24 cellular contexts compared by ENCODE assay signal in the genomic region with DNA sequence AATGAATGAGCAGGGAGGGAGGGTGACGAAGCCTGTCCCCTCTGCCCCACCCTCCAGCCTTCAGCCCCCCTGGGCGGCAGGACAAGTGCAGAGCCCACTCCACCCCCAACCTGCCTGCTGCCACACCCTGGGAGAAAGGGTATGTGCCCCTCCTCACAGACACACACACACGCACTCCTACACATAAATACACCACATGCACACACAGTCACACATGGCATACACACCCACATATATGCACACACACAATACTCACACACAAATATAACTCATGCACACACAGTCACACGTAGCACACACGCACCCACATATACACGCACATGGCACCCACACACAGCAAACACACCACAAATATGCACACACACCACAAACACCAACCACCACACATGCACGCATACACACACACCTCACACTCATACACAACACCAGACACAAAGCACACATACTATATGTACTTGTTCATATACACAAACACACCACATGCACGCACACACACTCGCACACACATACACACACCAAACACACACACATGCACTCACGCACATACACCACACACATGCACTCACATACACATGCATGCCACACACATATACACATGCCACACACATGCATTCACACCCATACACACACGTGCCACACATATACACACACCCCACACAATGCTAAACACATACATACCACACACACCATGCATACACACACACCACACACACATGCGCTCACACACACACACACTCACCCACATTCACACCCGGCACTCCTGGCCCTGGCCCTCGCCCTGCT. TPM values are rescaled to one million over a fixed set of nuclear protein-coding genes. Genes with fewer than 3 reads are reported as not detected.
DNase-seq lines count a peak whose midpoint lies in the region; ATAC-seq and TF ChIP-seq lines count a peak whose summit lies in the region.
"Had no signal": no experiment of that assay in that cellular context is flagged by ENCODE, and none has a peak within 500 bp of the region (broad histone marks: within the 10 kb centered on the region; RNA-seq: fewer than 3 reads in every experiment).

No MANE protein-coding gene starts in this region.

- H3K27me3 ChIP-seq in CD8-positive, alpha-beta T cell (ENCODE audit: insufficient read depth, low read length), result no peaks in the 10 kb centered on the region
- H3K27me3 ChIP-seq: testis had no signal

- H3K4me1 Mint-ChIP-seq in CD14-positive monocyte (peaks cover 66% of the 10 kb centered on the region), memory B cell (peaks cover 21% of the 10 kb centered on the region)
- H3K4me1 Mint-ChIP-seq in CD8-positive, alpha-beta T cell (ENCODE audit: low read depth), result peaks cover 35% of the 10 kb centered on the region
- H3K4me1 Mint-ChIP-seq in activated T-helper 17 cell treated with anti-CD3 and anti-CD28 coated beads, Interleukin-2, amount 50 U/mL, for 72 hours, result peaks cover 15% of the 10 kb centered on the region

- H3K9me3 Mint-ChIP-seq in CD14-positive monocyte (peaks cover 0 to 1% (median 0%) of the 10 kb centered on the region in 7 donors), memory B cell (no peaks in the 10 kb centered on the region)
- H3K9me3 Mint-ChIP-seq in CD8-positive, alpha-beta T cell, result no peaks in the 10 kb centered on the region
- H3K9me3 Mint-ChIP-seq in activated T-helper 17 cell treated with anti-CD3 and anti-CD28 coated beads, Interleukin-2, amount 50 U/mL, for 72 hours, result no peaks in the 10 kb centered on the region

- H3K4me1 ChIP-seq in CD8-positive, alpha-beta T cell (ENCODE audit: insufficient read depth, low read length), result peaks cover 37% of the 10 kb centered on the region
- H3K4me1 ChIP-seq: prostate gland, testis had no signal

- H3K27ac ChIP-seq in CD8-positive, alpha-beta T cell (ENCODE audit: low read depth, low read length), result no peak overlapping the region
- H3K27ac ChIP-seq: epithelial cell of prostate, hepatocyte, prostate gland, testis had no signal

- peaks cover 0 to 3% (median 2%) of the 10 kb centered on the region in 3 donors for H3K27me3 Mint-ChIP-seq in CD14-positive monocyte (ENCODE audit: low read depth in 3 of 3)
- H3K27me3 Mint-ChIP-seq in CD8-positive, alpha-beta T cell (ENCODE audit: low read depth), result no peaks in the 10 kb centered on the region
- no peaks in the 10 kb centered on the region for H3K27me3 Mint-ChIP-seq in activated T-helper 17 cell treated with anti-CD3 and anti-CD28 coated beads, Interleukin-2, amount 50 U/mL, for 72 hours
- no peaks in the 10 kb centered on the region for H3K27me3 Mint-ChIP-seq in memory B cell

- TF ChIP-seq CTCF in CD14-positive monocyte (IDR thresholded peaks at IDR 0.05), result no peak
- TF ChIP-seq CTCF in CD8-positive, alpha-beta T cell (IDR thresholded peaks at IDR 0.05), result no peak

- intact Hi-C loops in CD14-positive monocyte (cut with micrococcal nuclease), result no loop called here
- intact Hi-C loops in CD8-positive, alpha-beta T cell (cut with DNase I, micrococcal nuclease), result no loop called here

- POLR2A ChIA-PET in CD8-positive, alpha-beta T cell (lab: Charles Lee), result interaction anchor here (1.3 kb wide), 1 partner anchor 10 kb away, joined by 5 read pairs; no protein-coding TSS in a partner anchor

- H3K36me3 Mint-ChIP-seq in CD14-positive monocyte, result peaks cover 67 to 95% of the 10 kb centered on the region in 2 donors
- H3K36me3 Mint-ChIP-seq in CD8-positive, alpha-beta T cell, result peaks cover 74% of the 10 kb centered on the region
- peaks cover 96% of the 10 kb centered on the region for H3K36me3 Mint-ChIP-seq in activated T-helper 17 cell treated with anti-CD3 and anti-CD28 coated beads, Interleukin-2, amount 50 U/mL, for 72 hours (ENCODE audit: low read depth)
- H3K36me3 Mint-ChIP-seq in memory B cell, result peaks cover 40% of the 10 kb centered on the region

- H3K9me3 ChIP-seq in CD8-positive, alpha-beta T cell (ENCODE audit: low read length), result no peaks in the 10 kb centered on the region
- H3K9me3 ChIP-seq: prostate gland, testis had no signal

- H3K27ac Mint-ChIP-seq in CD14-positive monocyte, result peak overlapping the region; percentile 49 to 86 (median 71)
- H3K27ac Mint-ChIP-seq in CD8-positive, alpha-beta T cell, result peak overlapping the region; percentile 52
- peak overlapping the region; percentile 0 for H3K27ac Mint-ChIP-seq in activated T-helper 17 cell treated with anti-CD3 and anti-CD28 coated beads, Interleukin-2, amount 50 U/mL, for 72 hours
- H3K27ac Mint-ChIP-seq in memory B cell, result peak overlapping the region; percentile 2

- H3K36me3 ChIP-seq in CD8-positive, alpha-beta T cell (ENCODE audit: insufficient read depth, low read length), result peaks cover 86% of the 10 kb centered on the region
- H3K36me3 ChIP-seq: prostate gland had no signal

- CTCF ChIA-PET in CD8-positive, alpha-beta T cell (lab: Charles Lee), result no interaction called here

- ATAC-seq in CD8-positive, alpha-beta T cell, result no peak
- no peak for ATAC-seq in activated T-helper 17 cell treated with anti-CD3 and anti-CD28 coated beads, Interleukin-2, amount 50 U/mL, for 72 hours (replicated peaks)
- ATAC-seq in memory B cell (ENCODE audit: low read depth), result no peak
- ATAC-seq in GM18519 (IDR thresholded peaks at IDR 0.05; ENCODE audit: low FRiP score, unreplicated experiment), result no peak
- no peak for ATAC-seq in GM21576 (IDR thresholded peaks at IDR 0.05; ENCODE audit: unreplicated experiment)

- H3K4me3 Mint-ChIP-seq in CD14-positive monocyte (no peak overlapping the region), memory B cell (no peak overlapping the region)
- H3K4me3 Mint-ChIP-seq in CD8-positive, alpha-beta T cell, result no peak overlapping the region
- H3K4me3 Mint-ChIP-seq in activated T-helper 17 cell treated with anti-CD3 and anti-CD28 coated beads, Interleukin-2, amount 50 U/mL, for 72 hours, result no peak overlapping the region

- H3K4me3 ChIP-seq in CD8-positive, alpha-beta T cell (ENCODE audit: low read depth, low read length), result no peak overlapping the region
- H3K4me3 ChIP-seq: hepatocyte, prostate gland, testis had no signal

- DNase-seq in CD14-positive monocyte (ENCODE audit: low spot score) (no peak), memory B cell (ENCODE audit: low spot score in 2 of 2) (no peak), KG1 (lab: John Stamatoyannopoulos, UW) (no peak)
- DNase-seq in CD8-positive, alpha-beta T cell, result no peak
- no peak for DNase-seq in activated effector memory CD4-positive, alpha-beta T cell treated with Interleukin-2 at 50 U/mL for 16 hours
- DNase-seq: activated CD8-positive, alpha-beta memory T cell treated with anti-CD3 and anti-CD28 coated beads, Interleukin-2, amount 50 U/mL, for 48 hours; activated gamma-delta T cell treated with Interleukin-2 at 50 U/mL for 16 hours; central memory CD4-positive, alpha-beta T cell; DMS53; GDM1; Kasumi-1; NCI-H2029; NCI-H226; NCI-H774; SHP77; testis had no signal

RNA-seq across cellular contexts. Expression of a gene that starts 16.4 kb away (rescaled TPM):
- 1,000 to 10,000 TPM; 1,470 to 1,628 TPM for polyA plus RNA-seq in CD14-positive monocyte
- total RNA-seq in CD8-positive, alpha-beta T cell, result 100 to 1,000 TPM; 234 to 245 TPM
- total RNA-seq in activated T-helper 17 cell treated with anti-CD3 and anti-CD28 coated beads, Interleukin-2, amount 50 U/mL, for 72 hours, result 100 to 1,000 TPM; 240 to 302 TPM
- total RNA-seq: HT-29 had no signal
- polyA plus RNA-seq: neural cell had no signal

RNA-seq across cellular contexts. Expression of a gene that starts 30.8 kb away (rescaled TPM):
- polyA plus RNA-seq in CD14-positive monocyte, result 100 to 1,000 TPM; 206 to 238 TPM
- 10 to 100 TPM; 71.0 to 73.3 TPM for total RNA-seq in CD8-positive, alpha-beta T cell
- 10 to 100 TPM; 76.5 to 78.8 TPM for total RNA-seq in activated T-helper 17 cell treated with anti-CD3 and anti-CD28 coated beads, Interleukin-2, amount 50 U/mL, for 72 hours

RNA-seq across cellular contexts. Expression of a gene that starts 35.5 kb away (rescaled TPM):
- polyA plus RNA-seq in CD14-positive monocyte, result 1 to 10 TPM; 7.5 to 9.0 TPM
- total RNA-seq in CD8-positive, alpha-beta T cell, result 10 to 100 TPM in 1 of 2 experiments, 1 to 10 TPM in 1; 8.2 to 10.0 TPM
- 10 to 100 TPM; 28.6 to 56.7 TPM for total RNA-seq in activated T-helper 17 cell treated with anti-CD3 and anti-CD28 coated beads, Interleukin-2, amount 50 U/mL, for 72 hours

Comparison
In these comparisons a context has a peak if more than half of its experiments do, and no peak if none do; other contexts are left out.
1. H3K27ac Mint-ChIP-seq: peak in every context shown above with its lines; median percentile 71 in CD14-positive monocyte; 52 in CD8-positive, alpha-beta T cell; 2 in memory B cell; 0 in activated T-helper 17 cell treated with anti-CD3 and anti-CD28 coated beads, Interleukin-2, amount 50 U/mL, for 72 hours.